Comparison of ENCODE assay signal across 14 cellular contexts in genomic region chr15:30905821-30906220, GRCh38. TPM values are rescaled to one million over a fixed set of nuclear protein-coding genes. Genes with fewer than 3 reads are reported as not detected.
DNase-seq lines count a peak whose midpoint lies in the region; ATAC-seq, FAIRE-seq and TF ChIP-seq lines count a peak whose summit lies in the region.
"Had no signal": no experiment of that assay in that cellular context is flagged by ENCODE, and none has a peak within 500 bp of the region (broad histone marks: within the 10 kb centered on the region; RNA-seq: fewer than 3 reads in every experiment).

No MANE protein-coding gene starts in this region.

- no peak overlapping the region for H3K4me3 Mint-ChIP-seq in activated naive CD4-positive, alpha-beta T cell treated with anti-CD3 and anti-CD28 coated beads for 36 hours

- FAIRE-seq in A549 (lab: Jason Lieb, UNC) (no peak), pancreas (lab: Jason Lieb, UNC) (no peak)

- H3K9me3 ChIP-seq in A549: no peaks in the 10 kb centered on the region
- no peaks in the 10 kb centered on the region for H3K9me3 ChIP-seq in colonic mucosa
- no peaks in the 10 kb centered on the region for H3K9me3 ChIP-seq in right lobe of liver
- no peaks in the 10 kb centered on the region for H3K9me3 ChIP-seq in pancreas

- intact Hi-C loops in colonic mucosa (cut with DNase I) (loop anchor here (5.0 kb wide), 1 partner anchor 221 kb away; no protein-coding TSS in a partner anchor), right lobe of liver (cut with DNase I) (loop anchor here in 1 of 2 donors (5.0 kb wide), 1 partner anchor 221 kb away; no protein-coding TSS in a partner anchor), pancreas (cut with DNase I) (no loop called here)
- intact Hi-C loops in activated naive CD4-positive, alpha-beta T cell treated with anti-CD3 and anti-CD28 coated beads for 36 hours (cut with micrococcal nuclease): no loop called here

- WGBS in A549 (ENCODE audit: missing lambda C conversion rate): 83% methylated on average over 5 of the region's 5 CpGs
- WGBS in right lobe of liver (ENCODE audit: insufficient coverage, low coverage, low lambda C conversion rate, missing lambda C conversion rate): 32% methylated on average over 5 of the region's 5 CpGs
- 77 to 78% methylated on average over 5 of the region's 5 CpGs for WGBS in pancreas, 2 donors

- no peak for DNase-seq in A549 (ENCODE audit: low read depth in 1 of 2, low spot score in 1 of 2)
- DNase-seq in HFF-Myc (ENCODE audit: extremely low read depth, low read depth): no peak
- peak; percentile 63 for DNase-seq in colonic mucosa
- DNase-seq in right lobe of liver: peak in 1 of 3 donors; percentile 67
- DNase-seq in activated naive CD4-positive, alpha-beta T cell treated with anti-CD3 and anti-CD28 coated beads for 36 hours: no peak
- no peak for DNase-seq in activated T-cell treated with anti-CD3 and anti-CD28 coated beads for 4 hours
- DNase-seq in pancreas: no peak
- no peak for DNase-seq in NK-92 treated with Interleukin-12 subunit alpha and Interleukin-12 subunit beta, amount 100 ng/mL, for 24 hours (lab: John Stamatoyannopoulos, UW)
- DNase-seq: activated CD4-positive, alpha-beta T cell treated with anti-CD3 and anti-CD28 coated beads, Interleukin-2, amount 10 ng/mL, durations not matched to agents 24 days and 14 days; AML-193; GDM1; T-helper 17 cell had no signal

- no peak overlapping the region for H3K27ac Mint-ChIP-seq in activated naive CD4-positive, alpha-beta T cell treated with anti-CD3 and anti-CD28 coated beads for 36 hours
- H3K27ac Mint-ChIP-seq: activated CD4-positive, alpha-beta T cell treated with anti-CD3 and anti-CD28 coated beads, Interleukin-2, amount 10 ng/mL, durations not matched to agents 24 days and 14 days; activated T-helper 2 cell treated with anti-CD3 and anti-CD28 coated beads, Interferon-gamma antibody, Interleukin-2, Interleukin-4, amounts not matched to agents 10 μg/mL and 5 μg/mL and 100 μg/mL, durations not matched to agents 14 hours and 24 hours and 36 hours had no signal

- H3K4me1 Mint-ChIP-seq in activated naive CD4-positive, alpha-beta T cell treated with anti-CD3 and anti-CD28 coated beads for 36 hours (ENCODE audit: low read depth): peaks cover 39% of the 10 kb centered on the region

- peaks cover 5% of the 10 kb centered on the region; the same call in 1 of the 3 replicates for H3K4me1 ChIP-seq in A549
- no peaks in the 10 kb centered on the region for H3K4me1 ChIP-seq in colonic mucosa
- H3K4me1 ChIP-seq in right lobe of liver: peaks cover 0 to 15% (median 0%) of the 10 kb centered on the region in 4 donors
- peaks cover 0 to 12% (median 4%) of the 10 kb centered on the region in 3 donors for H3K4me1 ChIP-seq in pancreas

- no peak overlapping the region for H3K4me3 ChIP-seq in A549
- no peak overlapping the region for H3K4me3 ChIP-seq in HFF-Myc (replicated peaks; ENCODE audit: low read depth, low read length)
- H3K4me3 ChIP-seq in colonic mucosa: no peak overlapping the region
- H3K4me3 ChIP-seq in right lobe of liver: no peak overlapping the region
- H3K4me3 ChIP-seq in pancreas: no peak overlapping the region

- POLR2A ChIA-PET in A549 (lab: Yijun Ruan, JAX): no interaction called here

- H3K36me3 Mint-ChIP-seq in activated naive CD4-positive, alpha-beta T cell treated with anti-CD3 and anti-CD28 coated beads for 36 hours (ENCODE audit: low read depth): peaks cover 35% of the 10 kb centered on the region

- H3K4me2 ChIP-seq in A549: no peak overlapping the region

- H3K36me3 ChIP-seq in colonic mucosa (no peaks in the 10 kb centered on the region), right lobe of liver (no peaks in the 10 kb centered on the region), pancreas (peaks cover 0 to 5% (median 0%) of the 10 kb centered on the region in 3 donors)

- H3K27me3 ChIP-seq in colonic mucosa (no peaks in the 10 kb centered on the region), right lobe of liver (no peaks in the 10 kb centered on the region), pancreas (no peaks in the 10 kb centered on the region)

- CTCF ChIA-PET in A549 (lab: Yijun Ruan, JAX): no interaction called here
- CTCF ChIA-PET in activated naive CD4-positive, alpha-beta T cell treated with anti-CD3 and anti-CD28 coated beads for 36 hours (lab: Charles Lee): no interaction called here

- H3K27me3 Mint-ChIP-seq in activated naive CD4-positive, alpha-beta T cell treated with anti-CD3 and anti-CD28 coated beads for 36 hours (ENCODE audit: low read depth): no peaks in the 10 kb centered on the region
- H3K27me3 Mint-ChIP-seq: activated CD4-positive, alpha-beta T cell treated with anti-CD3 and anti-CD28 coated beads, Interleukin-2, amount 10 ng/mL, durations not matched to agents 24 days and 14 days; T-helper 17 cell had no signal

- TF ChIP-seq EP300 in A549 (IDR thresholded peaks at IDR 0.05): no peak

- no peak overlapping the region for H3K9ac ChIP-seq in colonic mucosa (ENCODE audit: low read depth in 2 of 2, low read length in 2 of 2)

- ATAC-seq in A549 (no peak), right lobe of liver (peak; percentile 53 to 80 (median 68)), pancreas (no peak)
- ATAC-seq: esophagus mucosa, T-helper 17 cell had no signal

- TF ChIP-seq RAD21 in A549 (conservative IDR thresholded peaks at IDR 0.05 in 1 of 2, IDR thresholded peaks at IDR 0.05 in 1 of 2): peak in 1 of 2 experiments; percentile 25; a peak in 1 of 5 replicates

- H3K27ac ChIP-seq in A549 (no peak overlapping the region), colonic mucosa (peak overlapping the region; percentile 30), right lobe of liver (peak overlapping the region in 2 of 3 donors; percentile 43 to 75), pancreas (no peak overlapping the region)

- TF ChIP-seq POLR2A in A549 (IDR thresholded peaks at IDR 0.05; ENCODE audit: low read length) (no peak), right lobe of liver (IDR thresholded peaks at IDR 0.05) (no peak)

- TF ChIP-seq CTCF in A549 (IDR thresholded peaks at IDR 0.05) (0 out of 3 replicates have a peak, but pooled peaks have one; percentile 9), HFF-Myc (IDR thresholded peaks at IDR 0.05; ENCODE audit: low read depth, low read length, missing control alignments) (peak; percentile 21), colonic mucosa (IDR thresholded peaks at IDR 0.05) (peak; percentile 17), right lobe of liver (IDR thresholded peaks at IDR 0.05) (peak; percentile 33 to 63 (median 54)), pancreas (IDR thresholded peaks at IDR 0.05) (no peak)

- H3K9me3 Mint-ChIP-seq in activated naive CD4-positive, alpha-beta T cell treated with anti-CD3 and anti-CD28 coated beads for 36 hours: peaks cover 3% of the 10 kb centered on the region
- H3K9me3 Mint-ChIP-seq: activated CD4-positive, alpha-beta T cell treated with anti-CD3 and anti-CD28 coated beads, Interleukin-2, amount 10 ng/mL, durations not matched to agents 24 days and 14 days; activated T-helper 2 cell treated with anti-CD3 and anti-CD28 coated beads, Interferon-gamma antibody, Interleukin-2, Interleukin-4, amounts not matched to agents 10 μg/mL and 5 μg/mL and 100 μg/mL, durations not matched to agents 14 hours and 24 hours and 36 hours had no signal

TF ChIP-seq in A549, 52 proteins besides CTCF, POLR2A, EP300 and RAD21 (continues in another document):
- TF ChIP-seq REST (IDR thresholded peaks at IDR 0.05): no peak
- TF ChIP-seq, protein P1, sequence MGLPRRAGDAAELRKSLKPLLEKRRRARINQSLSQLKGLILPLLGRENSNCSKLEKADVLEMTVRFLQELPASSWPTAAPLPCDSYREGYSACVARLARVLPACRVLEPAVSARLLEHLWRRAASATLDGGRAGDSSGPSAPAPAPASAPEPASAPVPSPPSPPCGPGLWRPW (IDR thresholded peaks at IDR 0.05): no peak

RNA-seq across cellular contexts. Expression of gene FAN1, which starts 2.1 kb away (rescaled TPM):
- polyA plus RNA-seq in A549 (2011; rRNA removed) (22.1 and 22.2 TPM in 2 replicates), A549 (2017; fragmentation: RNase III; extraction: RNeasy Plus Mini Kit Qiagen cat#74134 plus additional on column Dnase treatment) (17.4 to 18.2 TPM (median 17.4 TPM) in 3 replicates), pancreas (10 to 100 TPM; 15.0 to 18.0 TPM)
- 5.2 and 6.2 TPM in 2 replicates for polyA plus RNA-seq in A549 (2012; cell fraction: cytosol; rRNA removed)
- 15.7 and 20.4 TPM in 2 replicates for polyA plus RNA-seq in A549 (2012; cell fraction: nucleus; rRNA removed)
- 8.1 and 11.1 TPM in 2 replicates for polyA minus RNA-seq in A549 (2011; rRNA and poly(A)+ RNA removed)
- total RNA-seq in colonic mucosa (10 to 100 TPM; 12.0 to 22.2 TPM), right lobe of liver (10 to 100 TPM in 4 of 6 experiments, 1 to 10 TPM in 2; 7.6 to 16.3 (median 13.3) TPM), pancreas (10 to 100 TPM in 2 of 6 donors, 1 to 10 TPM in 4; 4.2 to 13.0 (median 8.8) TPM)
- total RNA-seq in activated naive CD4-positive, alpha-beta T cell treated with anti-CD3 and anti-CD28 coated beads for 36 hours: 10 to 100 TPM; 13.8 to 14.5 TPM

Comparison
In these comparisons a context has a peak if more than half of its experiments do, and no peak if none do; other contexts are left out.
1. ATAC-seq: peak in right lobe of liver (4 of 4); none in A549 (0 of 2) and pancreas (0 of 4).
2. H3K27ac ChIP-seq: peak in colonic mucosa (single experiment) and right lobe of liver (2 of 3); none in A549 (0 of 2) and pancreas (0 of 4).
3. CTCF ChIP-seq: peak in A549 (single experiment), HFF-Myc (single experiment), colonic mucosa (single experiment) and right lobe of liver (4 of 4); none in pancreas (0 of 4).